Comparison of ENCODE assay signal across 1 cellular context in genomic region chr4:98909646-98910045, GRCh38.
TF ChIP-seq lines count a peak whose summit lies in the region.

No MANE protein-coding gene starts in this region.

TF ChIP-seq in WTC11, 78 proteins besides CTCF, POLR2A, EP300 and RAD21 (continued from another document):
- TF ChIP-seq, protein P1, sequence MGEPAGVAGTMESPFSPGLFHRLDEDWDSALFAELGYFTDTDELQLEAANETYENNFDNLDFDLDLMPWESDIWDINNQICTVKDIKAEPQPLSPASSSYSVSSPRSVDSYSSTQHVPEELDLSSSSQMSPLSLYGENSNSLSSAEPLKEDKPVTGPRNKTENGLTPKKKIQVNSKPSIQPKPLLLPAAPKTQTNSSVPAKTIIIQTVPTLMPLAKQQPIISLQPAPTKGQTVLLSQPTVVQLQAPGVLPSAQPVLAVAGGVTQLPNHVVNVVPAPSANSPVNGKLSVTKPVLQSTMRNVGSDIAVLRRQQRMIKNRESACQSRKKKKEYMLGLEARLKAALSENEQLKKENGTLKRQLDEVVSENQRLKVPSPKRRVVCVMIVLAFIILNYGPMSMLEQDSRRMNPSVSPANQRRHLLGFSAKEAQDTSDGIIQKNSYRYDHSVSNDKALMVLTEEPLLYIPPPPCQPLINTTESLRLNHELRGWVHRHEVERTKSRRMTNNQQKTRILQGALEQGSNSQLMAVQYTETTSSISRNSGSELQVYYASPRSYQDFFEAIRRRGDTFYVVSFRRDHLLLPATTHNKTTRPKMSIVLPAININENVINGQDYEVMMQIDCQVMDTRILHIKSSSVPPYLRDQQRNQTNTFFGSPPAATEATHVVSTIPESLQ (CRISPR knock-in tag; IDR thresholded peaks at IDR 0.05), result no peak
- TF ChIP-seq, protein P2, sequence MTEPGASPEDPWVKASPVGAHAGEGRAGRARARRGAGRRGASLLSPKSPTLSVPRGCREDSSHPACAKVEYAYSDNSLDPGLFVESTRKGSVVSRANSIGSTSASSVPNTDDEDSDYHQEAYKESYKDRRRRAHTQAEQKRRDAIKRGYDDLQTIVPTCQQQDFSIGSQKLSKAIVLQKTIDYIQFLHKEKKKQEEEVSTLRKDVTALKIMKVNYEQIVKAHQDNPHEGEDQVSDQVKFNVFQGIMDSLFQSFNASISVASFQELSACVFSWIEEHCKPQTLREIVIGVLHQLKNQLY (CRISPR knock-in tag; IDR thresholded peaks at IDR 0.05), result no peak
- no peak for TF ChIP-seq CREM (CRISPR knock-in tag; IDR thresholded peaks at IDR 0.05)
- TF ChIP-seq ZNF396 (CRISPR knock-in tag; IDR thresholded peaks at IDR 0.05; ENCODE audit: borderline replicate concordance), result no peak
- TF ChIP-seq RORB (CRISPR knock-in tag; IDR thresholded peaks at IDR 0.05), result no peak
- TF ChIP-seq NR3C1 (CRISPR knock-in tag; conservative IDR thresholded peaks at IDR 0.05; ENCODE audit: low read depth), result no peak
- TF ChIP-seq ZBTB21 (CRISPR knock-in tag; IDR thresholded peaks at IDR 0.05; ENCODE audit: borderline replicate concordance), result no peak
- TF ChIP-seq, protein P3, sequence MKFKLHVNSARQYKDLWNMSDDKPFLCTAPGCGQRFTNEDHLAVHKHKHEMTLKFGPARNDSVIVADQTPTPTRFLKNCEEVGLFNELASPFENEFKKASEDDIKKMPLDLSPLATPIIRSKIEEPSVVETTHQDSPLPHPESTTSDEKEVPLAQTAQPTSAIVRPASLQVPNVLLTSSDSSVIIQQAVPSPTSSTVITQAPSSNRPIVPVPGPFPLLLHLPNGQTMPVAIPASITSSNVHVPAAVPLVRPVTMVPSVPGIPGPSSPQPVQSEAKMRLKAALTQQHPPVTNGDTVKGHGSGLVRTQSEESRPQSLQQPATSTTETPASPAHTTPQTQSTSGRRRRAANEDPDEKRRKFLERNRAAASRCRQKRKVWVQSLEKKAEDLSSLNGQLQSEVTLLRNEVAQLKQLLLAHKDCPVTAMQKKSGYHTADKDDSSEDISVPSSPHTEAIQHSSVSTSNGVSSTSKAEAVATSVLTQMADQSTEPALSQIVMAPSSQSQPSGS (CRISPR knock-in tag; IDR thresholded peaks at IDR 0.05; ENCODE audit: borderline replicate concordance, low read depth), result no peak
- no peak for TF ChIP-seq GABPB1 (CRISPR knock-in tag; IDR thresholded peaks at IDR 0.05)
- TF ChIP-seq ZNF416 (CRISPR knock-in tag; IDR thresholded peaks at IDR 0.05), result no peak
- TF ChIP-seq ZNF138 (CRISPR knock-in tag; conservative IDR thresholded peaks at IDR 0.05), result no peak
- TF ChIP-seq, protein P4, sequence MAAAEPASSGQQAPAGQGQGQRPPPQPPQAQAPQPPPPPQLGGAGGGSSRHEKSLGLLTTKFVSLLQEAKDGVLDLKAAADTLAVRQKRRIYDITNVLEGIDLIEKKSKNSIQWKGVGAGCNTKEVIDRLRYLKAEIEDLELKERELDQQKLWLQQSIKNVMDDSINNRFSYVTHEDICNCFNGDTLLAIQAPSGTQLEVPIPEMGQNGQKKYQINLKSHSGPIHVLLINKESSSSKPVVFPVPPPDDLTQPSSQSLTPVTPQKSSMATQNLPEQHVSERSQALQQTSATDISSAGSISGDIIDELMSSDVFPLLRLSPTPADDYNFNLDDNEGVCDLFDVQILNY (CRISPR knock-in tag; IDR thresholded peaks at IDR 0.05), result no peak
- TF ChIP-seq PRRX2 (CRISPR knock-in tag; IDR thresholded peaks at IDR 0.05), result no peak
TF ChIP-seq in WTC11: peak in this region for 0.
